In the genomic region with DNA sequence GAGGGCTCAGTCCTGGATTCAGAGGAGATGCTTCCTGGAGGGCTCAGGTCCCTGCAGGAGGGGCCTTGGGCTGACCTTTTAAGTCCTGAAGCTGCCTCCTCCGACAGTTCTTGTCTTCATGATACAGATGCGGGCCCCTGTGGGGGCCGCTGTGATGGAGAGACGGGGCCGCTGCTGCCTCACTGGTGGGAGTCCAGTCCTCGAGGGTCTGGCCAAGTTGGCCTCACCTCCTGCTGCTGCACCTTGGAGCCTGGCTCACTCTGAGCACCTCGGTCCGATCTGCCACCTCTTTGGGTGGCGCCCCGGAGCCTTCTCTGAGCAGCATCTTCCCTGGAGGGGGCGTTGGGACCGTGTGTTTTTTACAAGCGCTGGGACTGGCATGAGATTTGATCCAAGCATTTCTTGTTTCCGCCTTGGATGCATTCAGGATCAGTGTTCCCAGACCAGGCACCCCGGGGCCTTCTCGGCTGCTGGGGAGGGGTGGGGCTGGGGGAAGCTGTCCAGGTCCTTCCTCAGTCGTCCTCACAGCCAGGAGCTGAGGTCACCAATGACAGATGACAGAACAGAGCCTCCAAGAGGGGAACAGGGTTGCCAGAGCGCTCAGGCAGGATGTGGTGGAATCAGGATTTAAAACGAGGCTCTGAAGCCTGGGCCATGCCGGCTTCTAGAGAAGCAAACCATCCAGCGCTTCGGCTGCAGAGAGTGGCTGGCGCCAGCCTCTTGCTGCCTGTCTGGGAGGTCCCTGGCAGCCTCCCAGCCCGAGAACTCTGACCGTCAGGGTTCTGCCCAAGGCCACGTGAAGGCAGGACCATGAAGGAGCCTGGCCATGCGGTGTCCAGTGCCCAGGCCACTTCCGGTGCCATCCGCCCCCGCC, we compare ENCODE assay signal across 21 cellular contexts.
A peak's percentile ranks its signal among the peaks of the same experiment; 100 is the strongest.
DNase-seq lines count a peak whose midpoint lies in the region; ATAC-seq and TF ChIP-seq lines count a peak whose summit lies in the region.
"Had no signal": no experiment of that assay in that cellular context is flagged by ENCODE, and none has a peak within 500 bp of the region (broad histone marks: within the 10 kb centered on the region; RNA-seq: fewer than 3 reads in every experiment).

No MANE protein-coding gene starts in this region.

- peaks cover 6% of the 10 kb centered on the region for H3K4me1 Mint-ChIP-seq in activated CD8-positive, alpha-beta T cell treated with anti-CD3 and anti-CD28 coated beads for 36 hours (ENCODE audit: low read depth)

- no peaks in the 10 kb centered on the region for H3K36me3 Mint-ChIP-seq in activated CD8-positive, alpha-beta T cell treated with anti-CD3 and anti-CD28 coated beads for 36 hours (ENCODE audit: low read depth)

- ATAC-seq in activated CD8-positive, alpha-beta T cell treated with anti-CD3 and anti-CD28 coated beads for 36 hours: peak; percentile 20
- ATAC-seq in lower lobe of right lung (no peak), GM19397 (IDR thresholded peaks at IDR 0.05; ENCODE audit: unreplicated experiment) (no peak)
- ATAC-seq: effector memory CD8-positive, alpha-beta T cell; heart right ventricle; left lung; stimulated activated naive CD8-positive, alpha-beta T cell treated with anti-CD3 and anti-CD28 coated beads, Interleukin-15, Interleukin-2, amounts not matched to agents 100 U/mL and 50 U/mL, for 24 hours had no signal

- H3K4me3 ChIP-seq in lower lobe of right lung (no peak overlapping the region), coronary artery (no peak overlapping the region)
- H3K4me3 ChIP-seq: heart right ventricle, left lung, prostate gland, smooth muscle cell, tibial nerve had no signal

- no peaks in the 10 kb centered on the region for H3K9me3 Mint-ChIP-seq in activated CD8-positive, alpha-beta T cell treated with anti-CD3 and anti-CD28 coated beads for 36 hours
- H3K9me3 Mint-ChIP-seq: effector memory CD8-positive, alpha-beta T cell had no signal

- H3K4me3 Mint-ChIP-seq in activated CD8-positive, alpha-beta T cell treated with anti-CD3 and anti-CD28 coated beads for 36 hours: no peak overlapping the region
- H3K4me3 Mint-ChIP-seq: effector memory CD8-positive, alpha-beta T cell had no signal

- no peaks in the 10 kb centered on the region for H3K4me1 ChIP-seq in lower lobe of right lung
- H3K4me1 ChIP-seq: Caco-2, left lung, prostate gland, tibial nerve had no signal

- H3K27ac Mint-ChIP-seq in activated CD8-positive, alpha-beta T cell treated with anti-CD3 and anti-CD28 coated beads for 36 hours: no peak overlapping the region
- H3K27ac Mint-ChIP-seq: effector memory CD8-positive, alpha-beta T cell had no signal

- H3K27ac ChIP-seq in lower lobe of right lung (no peak overlapping the region), coronary artery (no peak overlapping the region)
- H3K27ac ChIP-seq: heart right ventricle, left lung, prostate gland, tibial nerve, VCaP had no signal

- H3K27me3 ChIP-seq in lower lobe of right lung (ENCODE audit: low read depth): peaks cover 47% of the 10 kb centered on the region

- POLR2A ChIA-PET in activated CD8-positive, alpha-beta T cell treated with anti-CD3 and anti-CD28 coated beads for 36 hours (lab: Charles Lee): no interaction called here

- intact Hi-C loops in activated CD8-positive, alpha-beta T cell treated with anti-CD3 and anti-CD28 coated beads for 36 hours (cut with micrococcal nuclease): no loop called here
- intact Hi-C loops in lower lobe of right lung (cut with DNase I): no loop called here

- peak; percentile 66 for DNase-seq in AG20443 (ENCODE audit: low spot score)
- peak; percentile 76 for DNase-seq in G401 (ENCODE audit: low spot score)
- no peak for DNase-seq in activated CD8-positive, alpha-beta T cell treated with anti-CD3 and anti-CD28 coated beads for 36 hours
- DNase-seq in medulla oblongata (ENCODE audit: extremely low spot score): peak; percentile 71
- DNase-seq in lower lobe of right lung: no peak
- DNase-seq in coronary artery (ENCODE audit: low spot score): no peak
- DNase-seq: activated CD4-positive, alpha-beta T cell treated with anti-CD3 and anti-CD28 coated beads, Interleukin-2, amount 50 U/mL, for 1 hour; activated T-cell treated with anti-CD3 and anti-CD28 coated beads for 4 hours; Caco-2; effector memory CD8-positive, alpha-beta T cell; heart right ventricle; NCI-H1694; NCI-H2227 treated with DMSO at 0.1 percent for 48 hours; stimulated activated CD4-positive, alpha-beta T cell treated with anti-CD3 and anti-CD28 coated beads, Interleukin-4, amount 100 ng/mL, for 1 hour; stimulated activated naive CD8-positive, alpha-beta T cell treated with anti-CD3 and anti-CD28 coated beads, Interleukin-15, Interleukin-2, amounts not matched to agents 100 U/mL and 50 U/mL, for 24 hours had no signal

- H3K27me3 Mint-ChIP-seq in activated CD8-positive, alpha-beta T cell treated with anti-CD3 and anti-CD28 coated beads for 36 hours: no peaks in the 10 kb centered on the region
- H3K27me3 Mint-ChIP-seq: effector memory CD8-positive, alpha-beta T cell had no signal

- in situ Hi-C loops in G401 (cut with HindIII; ENCODE audit: low sequenced_read_pairs): no loop called here

- TF ChIP-seq CTCF in activated CD8-positive, alpha-beta T cell treated with anti-CD3 and anti-CD28 coated beads for 36 hours (IDR thresholded peaks at IDR 0.05): no peak
- TF ChIP-seq CTCF in lower lobe of right lung (IDR thresholded peaks at IDR 0.05): no peak
- no peak for TF ChIP-seq CTCF in coronary artery (IDR thresholded peaks at IDR 0.05)

- no peaks in the 10 kb centered on the region for H3K9me3 ChIP-seq in lower lobe of right lung
- H3K9me3 ChIP-seq: Caco-2, heart right ventricle, left lung, prostate gland, tibial nerve had no signal

- CTCF ChIA-PET in activated CD8-positive, alpha-beta T cell treated with anti-CD3 and anti-CD28 coated beads for 36 hours (lab: Charles Lee): no interaction called here

- no peaks in the 10 kb centered on the region for H3K36me3 ChIP-seq in lower lobe of right lung
- H3K36me3 ChIP-seq: heart right ventricle, left lung, prostate gland, tibial nerve had no signal

Comparison
In these comparisons a context has a peak if more than half of its experiments do, and no peak if none do; other contexts are left out.
1. DNase-seq: peak in AG20443 (single experiment), G401 (single experiment) and medulla oblongata (single experiment); none in activated CD8-positive, alpha-beta T cell treated with anti-CD3 and anti-CD28 coated beads for 36 hours (single experiment), lower lobe of right lung (single experiment) and coronary artery (single experiment).